In genomic region chr2:120199837-120200499, GRCh38 we compare ENCODE assay signal across 6 cellular contexts.
"Had no signal": no experiment of that assay in that cellular context is flagged by ENCODE, and none has a peak within 500 bp of the region (broad histone marks: within the 10 kb centered on the region; RNA-seq: fewer than 3 reads in every experiment).

No MANE protein-coding gene starts in this region.

- H3K27ac ChIP-seq: GM23248, HL-60 had no signal

- H3K4me3 ChIP-seq: GM23248, HAP-1 had no signal

- H3K9me3 ChIP-seq: HAP-1 had no signal

- H3K4me1 ChIP-seq: HAP-1 had no signal

- H3K36me3 ChIP-seq: HAP-1 had no signal

- DNase-seq: GM23248, GOT3, H7, HFFc6 had no signal
